11 cellular contexts compared by ENCODE assay signal in genomic region chr18:75016025-75016717, GRCh38.
DNase-seq lines count a peak whose midpoint lies in the region; ATAC-seq and TF ChIP-seq lines count a peak whose summit lies in the region.
"Had no signal": no experiment of that assay in that cellular context is flagged by ENCODE, and none has a peak within 500 bp of the region (broad histone marks: within the 10 kb centered on the region; RNA-seq: fewer than 3 reads in every experiment).

No MANE protein-coding gene starts in this region.

- no peak overlapping the region for H3K4me3 Mint-ChIP-seq in naive thymus-derived CD4-positive, alpha-beta T cell
- H3K4me3 Mint-ChIP-seq: neural progenitor cell had no signal

- no peaks in the 10 kb centered on the region for H3K9me3 Mint-ChIP-seq in naive thymus-derived CD4-positive, alpha-beta T cell
- H3K9me3 Mint-ChIP-seq: neural progenitor cell had no signal

- ATAC-seq in GM18508 (IDR thresholded peaks at IDR 0.05; ENCODE audit: insufficient read depth, unreplicated experiment) (peak; percentile 86), HG02884 (IDR thresholded peaks at IDR 0.05; ENCODE audit: unreplicated experiment) (peak; percentile 92), HG03469 (IDR thresholded peaks at IDR 0.05; ENCODE audit: unreplicated experiment) (peak; percentile 83)
- ATAC-seq in naive thymus-derived CD4-positive, alpha-beta T cell = no peak
- ATAC-seq: left lung had no signal

- intact Hi-C loops in naive thymus-derived CD4-positive, alpha-beta T cell (cut with micrococcal nuclease) = no loop called here

- TF ChIP-seq POLR2A in Peyer's patch (IDR thresholded peaks at IDR 0.05) = no peak

- H3K4me1 ChIP-seq in naive thymus-derived CD4-positive, alpha-beta T cell (ENCODE audit: control insufficient read depth in 2 of 2, insufficient read depth in 2 of 2, low read length in 2 of 2) = peaks cover 0 to 3% of the 10 kb centered on the region in 2 donors
- H3K4me1 ChIP-seq in Peyer's patch = no peaks in the 10 kb centered on the region
- H3K4me1 ChIP-seq: left lung had no signal

- H3K36me3 ChIP-seq in naive thymus-derived CD4-positive, alpha-beta T cell (ENCODE audit: control insufficient read depth in 2 of 3, insufficient read depth in 3 of 3, low read length in 3 of 3) = no peaks in the 10 kb centered on the region
- no peaks in the 10 kb centered on the region for H3K36me3 ChIP-seq in Peyer's patch
- H3K36me3 ChIP-seq: left lung, neural progenitor cell had no signal

- H3K27me3 Mint-ChIP-seq in naive thymus-derived CD4-positive, alpha-beta T cell = no peaks in the 10 kb centered on the region

- TF ChIP-seq CTCF in GM20000 (IDR thresholded peaks at IDR 0.05; ENCODE audit: extremely low read depth, missing control alignments) (no peak), Peyer's patch (IDR thresholded peaks at IDR 0.05) (no peak)

- H3K4me3 ChIP-seq in naive thymus-derived CD4-positive, alpha-beta T cell (ENCODE audit: low read length) = no peak overlapping the region
- no peak overlapping the region for H3K4me3 ChIP-seq in Peyer's patch
- H3K4me3 ChIP-seq: left lung, neural progenitor cell had no signal

- CTCF ChIA-PET in naive thymus-derived CD4-positive, alpha-beta T cell (lab: Charles Lee) = no interaction called here

- peaks cover 0 to 7% (median 0%) of the 10 kb centered on the region in 5 donors for H3K36me3 Mint-ChIP-seq in naive thymus-derived CD4-positive, alpha-beta T cell
- H3K36me3 Mint-ChIP-seq: neural progenitor cell had no signal

- H3K27me3 ChIP-seq in naive thymus-derived CD4-positive, alpha-beta T cell (ENCODE audit: control insufficient read depth in 2 of 2, insufficient read depth in 2 of 2, low read length in 2 of 2) = no peaks in the 10 kb centered on the region
- H3K27me3 ChIP-seq in Peyer's patch = no peaks in the 10 kb centered on the region
- H3K27me3 ChIP-seq: left lung, neural progenitor cell had no signal

- no peak overlapping the region for H3K27ac ChIP-seq in naive thymus-derived CD4-positive, alpha-beta T cell (ENCODE audit: low read depth, low read length)
- no peak overlapping the region for H3K27ac ChIP-seq in Peyer's patch
- H3K27ac ChIP-seq: left lung, neural progenitor cell had no signal

- DNase-seq in GM20000 (ENCODE audit: low spot score) = peak; percentile 42
- DNase-seq in DMS153 treated with DMSO at 0.1 percent for 48 hours (lab: John Stamatoyannopoulos, UW; ENCODE audit: unreplicated experiment) = no peak
- DNase-seq in naive thymus-derived CD4-positive, alpha-beta T cell = no peak
- DNase-seq in Peyer's patch = no peak
- no peak for DNase-seq in mesenteric fat pad (ENCODE audit: low spot score)
- DNase-seq: KG1, left lung had no signal

- no peaks in the 10 kb centered on the region for H3K9me3 ChIP-seq in naive thymus-derived CD4-positive, alpha-beta T cell (ENCODE audit: control insufficient read depth in 2 of 3, low read length in 3 of 3)
- no peaks in the 10 kb centered on the region for H3K9me3 ChIP-seq in Peyer's patch
- H3K9me3 ChIP-seq: left lung had no signal

- peaks cover 0 to 12% (median 3%) of the 10 kb centered on the region in 7 donors for H3K4me1 Mint-ChIP-seq in naive thymus-derived CD4-positive, alpha-beta T cell

- H3K27ac Mint-ChIP-seq in naive thymus-derived CD4-positive, alpha-beta T cell = no peak overlapping the region
- H3K27ac Mint-ChIP-seq: neural progenitor cell had no signal

- POLR2A ChIA-PET in naive thymus-derived CD4-positive, alpha-beta T cell (lab: Charles Lee) = interaction anchor here (2.5 kb wide), 1 partner anchor 13 kb away, joined by 6 read pairs; no protein-coding TSS in a partner anchor
